ENCODE assay signal across 37 cellular contexts in genomic region chr6:14807971-14808370, GRCh38.
"Had no signal": no experiment of that assay in that cellular context is flagged by ENCODE, and none has a peak within 500 bp of the region (broad histone marks: within the 10 kb centered on the region; RNA-seq: fewer than 3 reads in every experiment).

No MANE protein-coding gene starts in this region.

- H3K9me3 Mint-ChIP-seq: activated naive CD4-positive, alpha-beta T cell treated with anti-CD3 and anti-CD28 coated beads, Interleukin-2, amount 50 U/mL, for 24 hours; central memory CD8-positive, alpha-beta T cell had no signal

- H3K27ac ChIP-seq: ascending aorta, cardiac muscle cell, VCaP had no signal

- H3K4me3 ChIP-seq: ascending aorta, cardiac muscle cell had no signal

- H3K4me1 ChIP-seq: ascending aorta had no signal

- FAIRE-seq: bronchial epithelial cell, TTC549 had no signal

- H3K36me3 Mint-ChIP-seq: activated CD8-positive, alpha-beta memory T cell treated with anti-CD3 and anti-CD28 coated beads, Interleukin-2, amount 10 ng/mL, durations not matched to agents 7 days and 5 days; activated naive CD4-positive, alpha-beta T cell treated with anti-CD3 and anti-CD28 coated beads, Interleukin-2, amount 10 ng/mL, durations not matched to agents 7 days and 5 days; activated naive CD4-positive, alpha-beta T cell treated with anti-CD3 and anti-CD28 coated beads, Interleukin-2, amount 50 U/mL, for 24 hours; activated naive CD8-positive, alpha-beta T cell; activated naive CD8-positive, alpha-beta T cell treated with anti-CD3 and anti-CD28 coated beads, Interleukin-2, amount 10 ng/mL, durations not matched to agents 7 days and 5 days; brain had no signal

- DNase-seq: activated B cell treated with CpG ODN at 0.5 μM for 24 hours; activated CD4-positive, alpha-beta memory T cell treated with anti-CD3 and anti-CD28 coated beads, Interleukin-2, amount 10 ng/mL, durations not matched to agents 7 days and 5 days; activated CD4-positive, alpha-beta T cell treated with anti-CD3 and anti-CD28 coated beads for 4 hours; activated CD4-positive, alpha-beta T cell treated with anti-CD3 and anti-CD28 coated beads, Interleukin-2, amount 10 ng/mL, durations not matched to agents 7 days and 5 days; activated CD4-positive, alpha-beta T cell treated with anti-CD3 and anti-CD28 coated beads, Interleukin-2, amount 50 U/mL, for 48 hours; activated CD4-positive, CD25-positive, alpha-beta regulatory T cell treated with anti-CD3 and anti-CD28 coated beads, Interleukin-2, amount 50 U/mL, for 72 hours; activated CD8-positive, alpha-beta memory T cell treated with anti-CD3 and anti-CD28 coated beads for 24 hours; activated CD8-positive, alpha-beta memory T cell treated with anti-CD3 and anti-CD28 coated beads, Interleukin-2, amount 10 ng/mL, durations not matched to agents 7 days and 5 days; activated CD8-positive, alpha-beta T cell treated with anti-CD3 and anti-CD28 coated beads, Interleukin-2, amount 10 ng/mL, durations not matched to agents 7 days and 5 days; activated effector memory CD4-positive, alpha-beta T cell treated with Interleukin-2 at 50 U/mL for 16 hours; activated gamma-delta T cell; activated naive CD4-positive, alpha-beta T cell treated with anti-CD3 and anti-CD28 coated beads, Interleukin-2, amount 10 ng/mL, durations not matched to agents 7 days and 5 days; activated naive CD4-positive, alpha-beta T cell treated with Interleukin-2 at 50 U/mL for 16 hours; activated naive CD8-positive, alpha-beta T cell treated with anti-CD3 and anti-CD28 coated beads, Interleukin-2, amount 10 ng/mL, durations not matched to agents 7 days and 5 days; activated naive CD8-positive, alpha-beta T cell treated with anti-CD3 and anti-CD28 coated beads, Interleukin-2, amount 50 U/mL, for 24 hours; activated T-cell treated with anti-CD3 and anti-CD28 coated beads, Interleukin-2, amount 50 U/mL, for 24 hours; activated T-cell treated with anti-CD3 and anti-CD28 coated beads, Interleukin-2, amount 50 U/mL, for 48 hours; amygdala; anterior cingulate cortex; caudate nucleus; cerebellar nuclear complex; T-helper 1 cell; T-helper 2 cell; T-helper 9 cell had no signal

- H3K27me3 Mint-ChIP-seq: activated B cell treated with CpG ODN at 0.5 μM for 24 hours; activated CD4-positive, alpha-beta memory T cell treated with anti-CD3 and anti-CD28 coated beads, Interleukin-2, amount 10 ng/mL, durations not matched to agents 7 days and 5 days; activated CD4-positive, alpha-beta T cell treated with anti-CD3 and anti-CD28 coated beads, Interleukin-2, amount 10 ng/mL, durations not matched to agents 7 days and 5 days; activated CD8-positive, alpha-beta memory T cell treated with anti-CD3 and anti-CD28 coated beads, Interleukin-2, amount 10 ng/mL, durations not matched to agents 7 days and 5 days; activated naive CD4-positive, alpha-beta T cell treated with anti-CD3 and anti-CD28 coated beads, Interleukin-2, amount 10 ng/mL, durations not matched to agents 7 days and 5 days; activated naive CD4-positive, alpha-beta T cell treated with anti-CD3 and anti-CD28 coated beads, Interleukin-2, amount 50 U/mL, for 24 hours; activated naive CD8-positive, alpha-beta T cell; activated naive CD8-positive, alpha-beta T cell treated with anti-CD3 and anti-CD28 coated beads, Interleukin-2, amount 10 ng/mL, durations not matched to agents 7 days and 5 days; activated naive CD8-positive, alpha-beta T cell treated with anti-CD3 and anti-CD28 coated beads, Interleukin-2, amount 50 U/mL, for 24 hours; activated T-cell treated with anti-CD3 and anti-CD28 coated beads, Interleukin-2, amount 50 U/mL, for 24 hours had no signal

- H3K4me3 Mint-ChIP-seq: activated B cell treated with CpG ODN at 0.5 μM for 24 hours; activated CD4-positive, alpha-beta memory T cell treated with anti-CD3 and anti-CD28 coated beads, Interleukin-2, amount 10 ng/mL, durations not matched to agents 7 days and 5 days; activated CD4-positive, alpha-beta T cell treated with anti-CD3 and anti-CD28 coated beads, Interleukin-2, amount 10 ng/mL, durations not matched to agents 7 days and 5 days; activated CD8-positive, alpha-beta memory T cell treated with anti-CD3 and anti-CD28 coated beads, Interleukin-2, amount 10 ng/mL, durations not matched to agents 7 days and 5 days; activated CD8-positive, alpha-beta T cell treated with anti-CD3 and anti-CD28 coated beads, Interleukin-2, amount 10 ng/mL, durations not matched to agents 7 days and 5 days; activated naive CD4-positive, alpha-beta T cell treated with anti-CD3 and anti-CD28 coated beads, Interleukin-2, amount 10 ng/mL, durations not matched to agents 7 days and 5 days; activated naive CD4-positive, alpha-beta T cell treated with anti-CD3 and anti-CD28 coated beads, Interleukin-2, amount 50 U/mL, for 24 hours; activated naive CD8-positive, alpha-beta T cell; activated naive CD8-positive, alpha-beta T cell treated with anti-CD3 and anti-CD28 coated beads, Interleukin-2, amount 10 ng/mL, durations not matched to agents 7 days and 5 days; activated naive CD8-positive, alpha-beta T cell treated with anti-CD3 and anti-CD28 coated beads, Interleukin-2, amount 50 U/mL, for 24 hours; activated T-cell treated with anti-CD3 and anti-CD28 coated beads, Interleukin-2, amount 50 U/mL, for 24 hours; activated T-helper 1 cell treated with anti-CD3 and anti-CD28 coated beads, Interleukin-12 subunit alpha, Interleukin-12 subunit beta, Interleukin-2, Interleukin-4 antibody, amounts not matched to agents 30 ng/mL and 10 ng/mL and 1 ng/mL, durations not matched to agents 14 hours and 24 hours and 36 hours; brain; central memory CD8-positive, alpha-beta T cell; T-helper 1 cell treated with Interleukin-12 subunit alpha and Interleukin-12 subunit beta and Interleukin-4 antibody, amounts not matched to agents 30 μg/mL and 1 μg/mL, for 36 hours; T-helper 2 cell treated with Interferon-gamma antibody and Interleukin-4, amounts not matched to agents 5 μg/mL and 100 μg/mL, for 36 hours had no signal

- H3K4me1 Mint-ChIP-seq: activated B cell treated with CpG ODN at 0.5 μM for 24 hours; activated CD4-positive, alpha-beta memory T cell treated with anti-CD3 and anti-CD28 coated beads, Interleukin-2, amount 10 ng/mL, durations not matched to agents 7 days and 5 days; activated CD4-positive, alpha-beta T cell treated with anti-CD3 and anti-CD28 coated beads, Interleukin-2, amount 10 ng/mL, durations not matched to agents 7 days and 5 days; activated CD8-positive, alpha-beta memory T cell treated with anti-CD3 and anti-CD28 coated beads, Interleukin-2, amount 10 ng/mL, durations not matched to agents 7 days and 5 days; activated naive CD4-positive, alpha-beta T cell treated with anti-CD3 and anti-CD28 coated beads, Interleukin-2, amount 10 ng/mL, durations not matched to agents 7 days and 5 days; activated naive CD4-positive, alpha-beta T cell treated with anti-CD3 and anti-CD28 coated beads, Interleukin-2, amount 50 U/mL, for 24 hours; activated naive CD8-positive, alpha-beta T cell treated with anti-CD3 and anti-CD28 coated beads, Interleukin-2, amount 10 ng/mL, durations not matched to agents 7 days and 5 days; central memory CD8-positive, alpha-beta T cell had no signal

- H3K27ac Mint-ChIP-seq: activated B cell treated with CpG ODN at 0.5 μM for 24 hours; activated CD4-positive, alpha-beta memory T cell treated with anti-CD3 and anti-CD28 coated beads, Interleukin-2, amount 10 ng/mL, durations not matched to agents 7 days and 5 days; activated CD4-positive, alpha-beta T cell treated with anti-CD3 and anti-CD28 coated beads, Interleukin-2, amount 10 ng/mL, durations not matched to agents 7 days and 5 days; activated CD8-positive, alpha-beta memory T cell treated with anti-CD3 and anti-CD28 coated beads, Interleukin-2, amount 10 ng/mL, durations not matched to agents 7 days and 5 days; activated CD8-positive, alpha-beta T cell treated with anti-CD3 and anti-CD28 coated beads, Interleukin-2, amount 10 ng/mL, durations not matched to agents 7 days and 5 days; activated naive CD4-positive, alpha-beta T cell treated with anti-CD3 and anti-CD28 coated beads, Interleukin-2, amount 10 ng/mL, durations not matched to agents 7 days and 5 days; activated naive CD4-positive, alpha-beta T cell treated with anti-CD3 and anti-CD28 coated beads, Interleukin-2, amount 50 U/mL, for 24 hours; activated naive CD8-positive, alpha-beta T cell; activated naive CD8-positive, alpha-beta T cell treated with anti-CD3 and anti-CD28 coated beads, Interleukin-2, amount 10 ng/mL, durations not matched to agents 7 days and 5 days; activated naive CD8-positive, alpha-beta T cell treated with anti-CD3 and anti-CD28 coated beads, Interleukin-2, amount 50 U/mL, for 24 hours; activated T-cell treated with anti-CD3 and anti-CD28 coated beads, Interleukin-2, amount 50 U/mL, for 24 hours; activated T-helper 1 cell treated with anti-CD3 and anti-CD28 coated beads, Interleukin-12 subunit alpha, Interleukin-12 subunit beta, Interleukin-2, Interleukin-4 antibody, amounts not matched to agents 30 ng/mL and 10 ng/mL and 1 ng/mL, durations not matched to agents 14 hours and 24 hours and 36 hours; activated T-helper 2 cell treated with anti-CD3 and anti-CD28 coated beads, Interferon-gamma antibody, Interleukin-2, Interleukin-4, amounts not matched to agents 10 μg/mL and 5 μg/mL and 100 μg/mL, durations not matched to agents 14 hours and 24 hours and 36 hours; brain; T-helper 1 cell treated with Interleukin-12 subunit alpha and Interleukin-12 subunit beta and Interleukin-4 antibody, amounts not matched to agents 30 μg/mL and 1 μg/mL, for 36 hours; T-helper 2 cell treated with Interferon-gamma antibody and Interleukin-4, amounts not matched to agents 5 μg/mL and 100 μg/mL, for 36 hours had no signal

- H3K9me3 ChIP-seq: ascending aorta had no signal

- H3K27me3 ChIP-seq: ascending aorta, cardiac muscle cell had no signal

- ATAC-seq: activated CD8-positive, alpha-beta memory T cell treated with anti-CD3 and anti-CD28 coated beads, Interleukin-2, amount 10 ng/mL, durations not matched to agents 7 days and 5 days; activated CD8-positive, alpha-beta T cell treated with anti-CD3 and anti-CD28 coated beads, Interleukin-2, amount 10 ng/mL, durations not matched to agents 7 days and 5 days; activated naive CD8-positive, alpha-beta T cell treated with anti-CD3 and anti-CD28 coated beads, Interleukin-2, amount 50 U/mL, for 24 hours had no signal

- H3K36me3 ChIP-seq: ascending aorta, cardiac muscle cell had no signal
